In genomic region chr12:60441577-60441976, GRCh38 we compare ENCODE assay signal across 28 cellular contexts.
"Had no signal": no experiment of that assay in that cellular context is flagged by ENCODE, and none has a peak within 500 bp of the region (broad histone marks: within the 10 kb centered on the region; RNA-seq: fewer than 3 reads in every experiment).

No MANE protein-coding gene starts in this region.

- H3K9me3 ChIP-seq: colonic mucosa, esophagus muscularis mucosa, esophagus squamous epithelium, gastrocnemius medialis had no signal

- H3K27me3 Mint-ChIP-seq: dendritic cell treated with granulocyte-macrophage colony-stimulating factor and Interleukin-4, amounts not matched to agents 40 ng/mL and 50 ng/mL, for 4 days; effector memory CD8-positive, alpha-beta T cell had no signal

- H3K27me3 ChIP-seq: colonic mucosa, dorsolateral prefrontal cortex, esophagus muscularis mucosa, esophagus squamous epithelium, foreskin keratinocyte, gastrocnemius medialis, gastroesophageal sphincter, heart left ventricle, heart right ventricle had no signal

- FAIRE-seq: colon, endometrium, endothelial cell of umbilical vein, frontal cortex had no signal

- H3K4me1 ChIP-seq: colonic mucosa, esophagus muscularis mucosa, esophagus squamous epithelium, foreskin keratinocyte, gastrocnemius medialis, gastroesophageal sphincter, heart left ventricle, heart right ventricle had no signal

- DNase-seq: colonic mucosa; cortex of kidney; dermis blood vessel endothelial cell; dorsolateral prefrontal cortex; effector CD4-positive, alpha-beta T cell; effector CD8-positive, alpha-beta T cell; effector memory CD4-positive, alpha-beta T cell; effector memory CD8-positive, alpha-beta T cell; erythroblast; esophagus squamous epithelium; foreskin fibroblast; foreskin keratinocyte; foreskin melanocyte; gastrocnemius medialis; glutamatergic neuron; head of caudate nucleus; heart left ventricle; heart right ventricle had no signal

- H3K36me3 ChIP-seq: colonic mucosa, esophagus muscularis mucosa, esophagus squamous epithelium, gastrocnemius medialis, gastroesophageal sphincter, heart left ventricle, heart right ventricle had no signal

- ATAC-seq: effector memory CD8-positive, alpha-beta T cell; esophagus mucosa; foreskin keratinocyte; gastrocnemius medialis; gastroesophageal sphincter; heart left ventricle; heart right ventricle had no signal

- H3K27ac Mint-ChIP-seq: dendritic cell treated with granulocyte-macrophage colony-stimulating factor and Interleukin-4, amounts not matched to agents 40 ng/mL and 50 ng/mL, for 4 days; effector memory CD8-positive, alpha-beta T cell had no signal

- H3K4me3 Mint-ChIP-seq: dendritic cell treated with granulocyte-macrophage colony-stimulating factor and Interleukin-4, amounts not matched to agents 40 ng/mL and 50 ng/mL, for 4 days; effector memory CD8-positive, alpha-beta T cell had no signal

- H3K4me3 ChIP-seq: colonic mucosa, coronary artery, dorsolateral prefrontal cortex, esophagus muscularis mucosa, esophagus squamous epithelium, gastrocnemius medialis, gastroesophageal sphincter, heart left ventricle, heart right ventricle had no signal

- H3K27ac ChIP-seq: colonic mucosa, coronary artery, dorsolateral prefrontal cortex, epithelial cell of prostate, esophagus muscularis mucosa, esophagus squamous epithelium, foreskin keratinocyte, gastrocnemius medialis, gastroesophageal sphincter, heart left ventricle, heart right ventricle had no signal
